ENCODE assay signal across 14 cellular contexts in genomic region chr2:226136739-226137138, GRCh38.
A peak's percentile ranks its signal among the peaks of the same experiment; 100 is the strongest.
DNase-seq lines count a peak whose midpoint lies in the region; ATAC-seq and TF ChIP-seq lines count a peak whose summit lies in the region.
"Had no signal": no experiment of that assay in that cellular context is flagged by ENCODE, and none has a peak within 500 bp of the region (broad histone marks: within the 10 kb centered on the region; RNA-seq: fewer than 3 reads in every experiment).

No MANE protein-coding gene starts in this region.

- no peaks in the 10 kb centered on the region for H3K9me2 ChIP-seq in PC-9 (ENCODE audit: insufficient read depth)

- peak in 1 of 2 experiments; percentile 29 for DNase-seq in PC-9
- no peak for DNase-seq in mucosa of descending colon
- no peak for DNase-seq in HEK293T (ENCODE audit: extremely low spot score)
- DNase-seq in SK-N-DZ (ENCODE audit: low spot score) = no peak
- no peak for DNase-seq in NCI-H69 (lab: John Stamatoyannopoulos, UW)
- DNase-seq: activated CD4-positive, alpha-beta T cell treated with anti-CD3 and anti-CD28 coated beads, Interleukin-2, amount 50 U/mL, for 1 hour; DMS53; effector CD4-positive, alpha-beta T cell; NCI-H1048; RPMI8226; tibial artery had no signal

- H3F3A ChIP-seq in PC-9 (ENCODE audit: insufficient read depth, low read depth) = peaks cover 7% of the 10 kb centered on the region

- no peak for TF ChIP-seq CTCF in PC-9 (conservative IDR thresholded peaks at IDR 0.05)
- TF ChIP-seq CTCF in mucosa of descending colon (IDR thresholded peaks at IDR 0.05) = no peak

- POLR2A ChIA-PET in PC-9 (lab: Charles Lee; ENCODE audit: unreplicated experiment) = interaction anchor here (0.5 to 0.7 kb wide), 4 partner anchors 18 to 663 kb away, joined by 3 to 9 read pairs (median 6); partner anchors contain the start of gene IRS1
- POLR2A ChIA-PET in HEK293T (lab: Yijun Ruan, JAX) = no interaction called here

- H3K79me2 ChIP-seq in PC-9 (ENCODE audit: low read depth) = no peaks in the 10 kb centered on the region

- CTCF ChIA-PET in PC-9 (lab: Charles Lee) = interaction anchor here (0.6 kb wide), 1 partner anchor 35 kb away, joined by 4 read pairs; no protein-coding TSS in a partner anchor
- CTCF ChIA-PET in HEK293T (lab: Yijun Ruan, JAX) = no interaction called here

- BruUV-seq in PC-9 (replicated peaks; lab: Mats Ljungman, UMichigan) = no TSS peak

- H2AFZ ChIP-seq in PC-9 = peak overlapping the region; percentile 49

- no peaks in the 10 kb centered on the region for H3K27me3 ChIP-seq in PC-9 (ENCODE audit: insufficient read depth, low read depth)
- H3K27me3 ChIP-seq: tibial artery had no signal

- ATAC-seq in GM18498 (IDR thresholded peaks at IDR 0.05; ENCODE audit: unreplicated experiment) = peak; percentile 62
- ATAC-seq in HG02938 (IDR thresholded peaks at IDR 0.05; ENCODE audit: unreplicated experiment) = peak; percentile 49
- peak; percentile 38 for ATAC-seq in mucosa of descending colon
- ATAC-seq in GM21723 (IDR thresholded peaks at IDR 0.05; ENCODE audit: unreplicated experiment) = no peak

- H3K4me2 ChIP-seq in PC-9 = peak overlapping the region; percentile 45

- H3K36me3 ChIP-seq in PC-9 (ENCODE audit: low read depth) (no peaks in the 10 kb centered on the region), mucosa of descending colon (ENCODE audit: low read depth) (no peaks in the 10 kb centered on the region)
- H3K36me3 ChIP-seq: tibial artery had no signal

- H3K4me1 ChIP-seq in PC-9 (replicated peaks; ENCODE audit: insufficient read depth) (peaks cover 23% of the 10 kb centered on the region), mucosa of descending colon (ENCODE audit: low read depth) (no peaks in the 10 kb centered on the region)
- H3K4me1 ChIP-seq: tibial artery had no signal

- H3K4me3 ChIP-seq in PC-9 = no peak overlapping the region
- no peak overlapping the region for H3K4me3 ChIP-seq in mucosa of descending colon
- H3K4me3 ChIP-seq: tibial artery had no signal

- no peaks in the 10 kb centered on the region for H4K20me1 ChIP-seq in PC-9 (ENCODE audit: insufficient read depth)

- peak overlapping the region; percentile 58 for H3K27ac ChIP-seq in PC-9
- H3K27ac ChIP-seq: tibial artery had no signal

- H3K9me3 ChIP-seq in PC-9 (ENCODE audit: insufficient read depth, low read depth) = 0 out of 2 replicates have a peak, but pooled peaks cover 5% of the 10 kb centered on the region
- no peaks in the 10 kb centered on the region for H3K9me3 ChIP-seq in mucosa of descending colon
- H3K9me3 ChIP-seq: tibial artery had no signal

- intact Hi-C loops in PC-9 (cut with micrococcal nuclease; ENCODE audit: unreplicated experiment) (loop anchor here (1.0 to 5.0 kb wide), 6 partner anchors 22 to 516 kb away; no protein-coding TSS in a partner anchor), mucosa of descending colon (cut with DNase I, micrococcal nuclease) (no loop called here)

TF ChIP-seq in HEK293T, 16 proteins besides CTCF, POLR2A, EP300 and RAD21:
- TF ChIP-seq FOXK2 (IDR thresholded peaks at IDR 0.05) (no peak), BHLHE40 (IDR thresholded peaks at IDR 0.05; ENCODE audit: borderline replicate concordance) (no peak), NFRKB (IDR thresholded peaks at IDR 0.05) (no peak), ARNT (IDR thresholded peaks at IDR 0.05) (no peak), SP1 (IDR thresholded peaks at IDR 0.05) (no peak), ELF4 (IDR thresholded peaks at IDR 0.05) (no peak), ZNF384 (IDR thresholded peaks at IDR 0.05) (no peak), FOXA1 (IDR thresholded peaks at IDR 0.05) (no peak), HDGF (IDR thresholded peaks at IDR 0.05; ENCODE audit: borderline replicate concordance) (no peak), FOXM1 (IDR thresholded peaks at IDR 0.05; ENCODE audit: borderline replicate concordance) (no peak), TARDBP (IDR thresholded peaks at IDR 0.05) (no peak), SUZ12 (IDR thresholded peaks at IDR 0.05) (no peak), L3MBTL2 (conservative IDR thresholded peaks at IDR 0.05) (no peak), CTBP1 (IDR thresholded peaks at IDR 0.05; ENCODE audit: borderline replicate concordance) (no peak), LEF1 (IDR thresholded peaks at IDR 0.05; ENCODE audit: borderline replicate concordance) (no peak)
- TF ChIP-seq, protein P1, sequence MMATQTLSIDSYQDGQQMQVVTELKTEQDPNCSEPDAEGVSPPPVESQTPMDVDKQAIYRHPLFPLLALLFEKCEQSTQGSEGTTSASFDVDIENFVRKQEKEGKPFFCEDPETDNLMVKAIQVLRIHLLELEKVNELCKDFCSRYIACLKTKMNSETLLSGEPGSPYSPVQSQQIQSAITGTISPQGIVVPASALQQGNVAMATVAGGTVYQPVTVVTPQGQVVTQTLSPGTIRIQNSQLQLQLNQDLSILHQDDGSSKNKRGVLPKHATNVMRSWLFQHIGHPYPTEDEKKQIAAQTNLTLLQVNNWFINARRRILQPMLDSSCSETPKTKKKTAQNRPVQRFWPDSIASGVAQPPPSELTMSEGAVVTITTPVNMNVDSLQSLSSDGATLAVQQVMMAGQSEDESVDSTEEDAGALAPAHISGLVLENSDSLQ (IDR thresholded peaks at IDR 0.05) = no peak
